Comparison of ENCODE assay signal across 8 cellular contexts in the genomic region with DNA sequence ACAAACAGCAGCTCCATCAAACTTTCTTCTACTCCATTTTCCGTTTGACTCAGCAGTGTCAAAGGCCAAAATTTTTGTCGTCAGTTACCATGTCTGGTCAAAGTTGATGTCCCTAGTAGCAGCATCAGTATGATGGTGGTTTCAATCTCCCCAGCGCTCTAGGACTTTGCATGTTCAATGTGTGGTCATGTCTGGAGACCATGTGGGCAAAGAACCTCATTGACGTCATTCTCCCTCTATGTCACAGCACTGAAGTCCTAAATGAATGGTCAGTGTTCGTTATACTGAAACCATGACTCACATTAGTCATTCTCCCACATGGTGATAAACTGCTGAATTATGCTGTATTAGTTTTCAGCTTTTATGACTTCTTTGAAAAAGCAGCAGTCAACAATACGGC. TPM values are rescaled to one million over a fixed set of nuclear protein-coding genes. Genes with fewer than 3 reads are reported as not detected.
A peak's percentile ranks its signal among the peaks of the same experiment; 100 is the strongest.
DNase-seq lines count a peak whose midpoint lies in the region; ATAC-seq and TF ChIP-seq lines count a peak whose summit lies in the region.

No MANE protein-coding gene starts in this region.

- H3K36me3 ChIP-seq in heart right ventricle, result no peaks in the 10 kb centered on the region

- no peak overlapping the region for H3K4me3 ChIP-seq in heart right ventricle

- H3K4me1 ChIP-seq in heart right ventricle, result peaks cover 0 to 19% (median 1%) of the 10 kb centered on the region in 9 donors

- intact Hi-C loops in heart right ventricle (cut with DNase I), result no loop called here

- H3K9me3 ChIP-seq in heart right ventricle, result no peaks in the 10 kb centered on the region

- 86 to 87% methylated on average over 6 of the region's 6 CpGs for WGBS in heart right ventricle, 2 donors

- H3K27me3 ChIP-seq in heart right ventricle, result no peaks in the 10 kb centered on the region

- no peak overlapping the region for H3K27ac ChIP-seq in heart right ventricle

- DNase-seq in RPMI7951 (ENCODE audit: low read depth) (peak; percentile 96), myocyte (ENCODE audit: low read depth) (peak; percentile 61), NCI-H187 (lab: John Stamatoyannopoulos, UW) (no peak), heart right ventricle (no peak), DMS153 treated with DMSO at 0.1 percent for 48 hours (lab: John Stamatoyannopoulos, UW; ENCODE audit: unreplicated experiment) (no peak)
- DNase-seq in activated naive CD4-positive, alpha-beta T cell (lab: John Stamatoyannopoulos, UW), result no peak

- ATAC-seq in GM18873 (IDR thresholded peaks at IDR 0.05; ENCODE audit: low FRiP score, unreplicated experiment), result peak; percentile 98
- peak; percentile 94 for ATAC-seq in HG02588 (IDR thresholded peaks at IDR 0.05; ENCODE audit: unreplicated experiment)
- no peak for ATAC-seq in heart right ventricle

- TF ChIP-seq CTCF in heart right ventricle (IDR thresholded peaks at IDR 0.05), result no peak

RNA-seq across cellular contexts. Expression of a gene that starts 23.2 kb away (rescaled TPM):
- 1.2 and 1.9 TPM in 2 replicates for total RNA-seq in RPMI7951 (2014; rRNA removed; shearing (Covaris generic))
- total RNA-seq in myocyte, result 1.1 and 2.9 TPM in 2 replicates
- polyA plus RNA-seq in myocyte (2012), result 1.4 TPM
- total RNA-seq in heart right ventricle, result 1 to 10 TPM; 1.3 to 4.9 (median 2.2) TPM
- 1 to 10 TPM; 1.2 to 2.6 TPM for polyA plus RNA-seq in heart right ventricle

Comparison
In these comparisons a context has a peak if more than half of its experiments do, and no peak if none do; other contexts are left out.
1. ATAC-seq: peak in GM18873 (single experiment) and HG02588 (single experiment); none in heart right ventricle (0 of 8).
2. DNase-seq: peak in RPMI7951 (single experiment) and myocyte (single experiment); none in NCI-H187 (0 of 2), heart right ventricle (0 of 2), activated naive CD4-positive, alpha-beta T cell (0 of 4) and DMS153 treated with DMSO at 0.1 percent for 48 hours (single experiment).